Comparison of ENCODE assay signal across 12 cellular contexts in genomic region chr16:3646348-3646920, GRCh38. TPM values are rescaled to one million over a fixed set of nuclear protein-coding genes. Genes with fewer than 3 reads are reported as not detected.
DNase-seq lines count a peak whose midpoint lies in the region; ATAC-seq and TF ChIP-seq lines count a peak whose summit lies in the region.
"Had no signal": no experiment of that assay in that cellular context is flagged by ENCODE, and none has a peak within 500 bp of the region (broad histone marks: within the 10 kb centered on the region; RNA-seq: fewer than 3 reads in every experiment).

No MANE protein-coding gene starts in this region.

- H3K9me3 Mint-ChIP-seq in activated CD8-positive, alpha-beta memory T cell treated with anti-CD3 and anti-CD28 coated beads, Interleukin-2, amount 10 ng/mL, durations not matched to agents 7 days and 5 days (ENCODE audit: low read depth), result no peaks in the 10 kb centered on the region
- H3K9me3 Mint-ChIP-seq: activated T-helper 1 cell treated with anti-CD3 and anti-CD28 coated beads, Interleukin-12 subunit alpha, Interleukin-12 subunit beta, Interleukin-2, Interleukin-4 antibody, amounts not matched to agents 30 ng/mL and 10 ng/mL and 1 ng/mL, durations not matched to agents 14 hours and 24 hours and 36 hours had no signal

- intact Hi-C loops in PC-3 (cut with micrococcal nuclease) (no loop called here), thyroid gland (cut with DNase I) (no loop called here)

- no peak overlapping the region for H4K91ac ChIP-seq in trophoblast cell (ENCODE audit: low read depth, low read length)

- H3K79me1 ChIP-seq in trophoblast cell (ENCODE audit: low read length), result peaks cover 9% of the 10 kb centered on the region

- H3K18ac ChIP-seq in trophoblast cell (ENCODE audit: low read length), result no peak overlapping the region

- peaks cover 33% of the 10 kb centered on the region for H3K4me1 ChIP-seq in PC-3 (ENCODE audit: insufficient read depth, low read length)
- peaks cover 9% of the 10 kb centered on the region for H3K4me1 ChIP-seq in suprapubic skin
- H3K4me1 ChIP-seq in thyroid gland, result peaks cover 0 to 4% of the 10 kb centered on the region in 2 donors
- peaks cover 13 to 24% of the 10 kb centered on the region in 2 experiments for H3K4me1 ChIP-seq in trophoblast cell (ENCODE audit: control insufficient read depth in 1 of 2, insufficient read depth in 2 of 2, low read length in 2 of 2)
- H3K4me1 ChIP-seq: gastroesophageal sphincter had no signal

- POLR2A ChIA-PET in PC-3 (lab: Charles Lee; ENCODE audit: unreplicated experiment), result no interaction called here

- H3K9me3 ChIP-seq in PC-3 (ENCODE audit: low read length) (no peaks in the 10 kb centered on the region), suprapubic skin (no peaks in the 10 kb centered on the region), thyroid gland (no peaks in the 10 kb centered on the region), trophoblast cell (ENCODE audit: insufficient read depth, low read depth, low read length) (no peaks in the 10 kb centered on the region)
- H3K9me3 ChIP-seq: gastroesophageal sphincter had no signal

- H3K79me2 ChIP-seq in PC-3 (ENCODE audit: low read length) (no peaks in the 10 kb centered on the region), trophoblast cell (ENCODE audit: control insufficient read depth, insufficient read depth, low read length, poor library complexity) (no peaks in the 10 kb centered on the region)

- CTCF ChIA-PET in activated CD8-positive, alpha-beta memory T cell treated with anti-CD3 and anti-CD28 coated beads, Interleukin-2, amount 10 ng/mL, durations not matched to agents 7 days and 5 days (lab: Charles Lee), result interaction anchor here (1.2 kb wide), 1 partner anchor 18 kb away, joined by 3 read pairs; no protein-coding TSS in a partner anchor
- CTCF ChIA-PET in PC-3 (lab: Charles Lee), result interaction anchor here (0.6 to 0.7 kb wide), 2 partner anchors 114 to 119 kb away, joined by 3 read pairs; no protein-coding TSS in a partner anchor

- peaks cover 2% of the 10 kb centered on the region for H3F3A ChIP-seq in PC-3 (ENCODE audit: low read length, unreplicated experiment)

- no peak overlapping the region for H2BK12ac ChIP-seq in trophoblast cell (ENCODE audit: low read length)

- H4K12ac ChIP-seq in trophoblast cell (ENCODE audit: low read depth, low read length), result no peak overlapping the region

- no peak for TF ChIP-seq EP300 in suprapubic skin (IDR thresholded peaks at IDR 0.05)

- BruUV-seq in PC-3 (replicated peaks; lab: Mats Ljungman, UMichigan), result no TSS peak

- H3K23ac ChIP-seq in trophoblast cell (ENCODE audit: low read length), result no peak overlapping the region

- H3K4me3 ChIP-seq in PC-3 (ENCODE audit: low read length) (peak overlapping the region; percentile 46), suprapubic skin (no peak overlapping the region), thyroid gland (replicated peaks in 1 of 3) (no peak overlapping the region), trophoblast cell (ENCODE audit: low read depth, low read length) (no peak overlapping the region)
- H3K4me3 ChIP-seq: gastroesophageal sphincter had no signal

- H2AK5ac ChIP-seq in trophoblast cell (ENCODE audit: low read length), result no peak overlapping the region

- 82% methylated on average over 15 of the region's 15 CpGs for WGBS in suprapubic skin
- WGBS in thyroid gland, 2 donors, result 73 to 74% methylated on average over 15 of the region's 15 CpGs
- WGBS in trophoblast cell (ENCODE audit: extremely low coverage, insufficient coverage, insufficient read length), result no CpG with 5 or more reads among the region's 15 CpGs

- H3K27ac ChIP-seq in PC-3 (ENCODE audit: low read length) (peak overlapping the region; percentile 60), suprapubic skin (no peak overlapping the region), thyroid gland (no peak overlapping the region), trophoblast cell (ENCODE audit: low read depth, low read length) (no peak overlapping the region)
- H3K27ac ChIP-seq: gastroesophageal sphincter had no signal

- H3K27me3 ChIP-seq in PC-3 (ENCODE audit: low read length) (no peaks in the 10 kb centered on the region), suprapubic skin (no peaks in the 10 kb centered on the region), thyroid gland (no peaks in the 10 kb centered on the region), trophoblast cell (ENCODE audit: insufficient read depth, low read length) (no peaks in the 10 kb centered on the region)
- H3K27me3 ChIP-seq: gastroesophageal sphincter had no signal

- DNase-seq in activated CD8-positive, alpha-beta memory T cell treated with anti-CD3 and anti-CD28 coated beads, Interleukin-2, amount 10 ng/mL, durations not matched to agents 7 days and 5 days, result peak; percentile 41
- no peak for DNase-seq in activated CD8-positive, alpha-beta memory T cell treated with anti-CD3 and anti-CD28 coated beads for 24 hours
- DNase-seq in PC-3, result peak; percentile 84
- peak; percentile 23 for DNase-seq in iPS-NIHi7 (ENCODE audit: extremely low spot score)
- DNase-seq in suprapubic skin (ENCODE audit: low spot score in 2 of 2), result peak; percentile 38 to 65
- no peak for DNase-seq in thyroid gland
- DNase-seq in trophoblast cell, result no peak
- DNase-seq: RPMI8226 had no signal

- H3K9ac ChIP-seq in PC-3 (ENCODE audit: low read length) (no peak overlapping the region), trophoblast cell (ENCODE audit: low read length) (no peak overlapping the region)

- TF ChIP-seq CTCF in PC-3 (conservative IDR thresholded peaks at IDR 0.05; ENCODE audit: low read depth, low read length) (no peak), suprapubic skin (IDR thresholded peaks at IDR 0.05) (no peak), thyroid gland (IDR thresholded peaks at IDR 0.05) (no peak)

- no peaks in the 10 kb centered on the region for H3K27me3 Mint-ChIP-seq in activated CD8-positive, alpha-beta memory T cell treated with anti-CD3 and anti-CD28 coated beads, Interleukin-2, amount 10 ng/mL, durations not matched to agents 7 days and 5 days
- H3K27me3 Mint-ChIP-seq: B cell had no signal

- peaks cover 3% of the 10 kb centered on the region for H3K36me3 Mint-ChIP-seq in activated CD8-positive, alpha-beta memory T cell treated with anti-CD3 and anti-CD28 coated beads, Interleukin-2, amount 10 ng/mL, durations not matched to agents 7 days and 5 days

- ATAC-seq in activated CD8-positive, alpha-beta memory T cell treated with anti-CD3 and anti-CD28 coated beads, Interleukin-2, amount 10 ng/mL, durations not matched to agents 7 days and 5 days, result no peak
- peak; percentile 81 for ATAC-seq in PC-3
- ATAC-seq in GM18867 (IDR thresholded peaks at IDR 0.05; ENCODE audit: unreplicated experiment), result no peak
- ATAC-seq: gastroesophageal sphincter had no signal

- H3K4me2 ChIP-seq in PC-3 (ENCODE audit: low read length) (peak overlapping the region; percentile 65), trophoblast cell (ENCODE audit: low read length) (no peak overlapping the region)

- H3K4me1 Mint-ChIP-seq in activated CD8-positive, alpha-beta memory T cell treated with anti-CD3 and anti-CD28 coated beads, Interleukin-2, amount 10 ng/mL, durations not matched to agents 7 days and 5 days, result peaks cover 14% of the 10 kb centered on the region
- H3K4me1 Mint-ChIP-seq: B cell had no signal

- H4K8ac ChIP-seq in trophoblast cell (ENCODE audit: low read depth, low read length), result no peak overlapping the region

- no peak overlapping the region for H3K4ac ChIP-seq in trophoblast cell (ENCODE audit: low read depth, low read length)

- H3K14ac ChIP-seq in trophoblast cell (ENCODE audit: low read length), result no peak overlapping the region

- H2AFZ ChIP-seq in PC-3 (ENCODE audit: low read length) (peak overlapping the region; percentile 48; the same call in 1 of the 2 replicates), trophoblast cell (ENCODE audit: insufficient read depth, low read length, poor library complexity) (no peak overlapping the region)

- H3K36me3 ChIP-seq in PC-3 (ENCODE audit: low read depth, low read length) (no peaks in the 10 kb centered on the region), suprapubic skin (peaks cover 2% of the 10 kb centered on the region), thyroid gland (no peaks in the 10 kb centered on the region), trophoblast cell (ENCODE audit: control insufficient read depth in 1 of 2, insufficient read depth in 2 of 2, low read length in 2 of 2) (peaks cover 5 to 7% of the 10 kb centered on the region in 2 experiments)

- H2BK5ac ChIP-seq in trophoblast cell (ENCODE audit: low read depth, low read length, poor library complexity), result no peak overlapping the region

- peak overlapping the region; percentile 20 for H3K27ac Mint-ChIP-seq in activated CD8-positive, alpha-beta memory T cell treated with anti-CD3 and anti-CD28 coated beads, Interleukin-2, amount 10 ng/mL, durations not matched to agents 7 days and 5 days
- H3K27ac Mint-ChIP-seq: activated T-helper 1 cell treated with anti-CD3 and anti-CD28 coated beads, Interleukin-12 subunit alpha, Interleukin-12 subunit beta, Interleukin-2, Interleukin-4 antibody, amounts not matched to agents 30 ng/mL and 10 ng/mL and 1 ng/mL, durations not matched to agents 14 hours and 24 hours and 36 hours; B cell had no signal

- no peak overlapping the region for H3K4me3 Mint-ChIP-seq in activated CD8-positive, alpha-beta memory T cell treated with anti-CD3 and anti-CD28 coated beads, Interleukin-2, amount 10 ng/mL, durations not matched to agents 7 days and 5 days
- H3K4me3 Mint-ChIP-seq: activated T-helper 1 cell treated with anti-CD3 and anti-CD28 coated beads, Interleukin-12 subunit alpha, Interleukin-12 subunit beta, Interleukin-2, Interleukin-4 antibody, amounts not matched to agents 30 ng/mL and 10 ng/mL and 1 ng/mL, durations not matched to agents 14 hours and 24 hours and 36 hours; B cell had no signal

- no peak for TF ChIP-seq POLR2A in suprapubic skin (IDR thresholded peaks at IDR 0.05)
- TF ChIP-seq POLR2A in thyroid gland (IDR thresholded peaks at IDR 0.05), result no peak

- peaks cover 4% of the 10 kb centered on the region; the same call in 1 of the 2 replicates for H4K20me1 ChIP-seq in PC-3 (ENCODE audit: low read length)

- H3K9me2 ChIP-seq in PC-3 (replicated peaks; ENCODE audit: low read length), result no peaks in the 10 kb centered on the region

- H2BK120ac ChIP-seq in trophoblast cell (ENCODE audit: insufficient read depth, low read length, poor library complexity), result no peak overlapping the region

RNA-seq across cellular contexts. Expression of gene DNASE1, which starts 8.1 kb away (rescaled TPM):
- 10 to 100 TPM; 33.8 to 53.4 TPM for total RNA-seq in activated CD8-positive, alpha-beta memory T cell treated with anti-CD3 and anti-CD28 coated beads, Interleukin-2, amount 10 ng/mL, durations not matched to agents 7 days and 5 days
- total RNA-seq in PC-3 (2014; rRNA removed) (9.3 and 14.0 TPM in 2 replicates), suprapubic skin (10 to 100 TPM; 11.0 to 32.7 (median 23.0) TPM), thyroid gland (10 to 100 TPM; 18.1 to 33.2 (median 25.0) TPM)
- 10.6 and 11.7 TPM in 2 replicates for polyA plus RNA-seq in trophoblast cell (2013)

RNA-seq across cellular contexts. Expression of gene SLX4, which starts 35.0 kb away (rescaled TPM):
- total RNA-seq in activated CD8-positive, alpha-beta memory T cell treated with anti-CD3 and anti-CD28 coated beads, Interleukin-2, amount 10 ng/mL, durations not matched to agents 7 days and 5 days, result 10 to 100 TPM; 19.0 to 24.6 TPM
- total RNA-seq in PC-3 (2014; rRNA removed) (5.1 and 5.9 TPM in 2 replicates), suprapubic skin (1 to 10 TPM; 2.9 to 6.0 (median 4.5) TPM), thyroid gland (1 to 10 TPM; 2.7 to 4.9 (median 4.5) TPM)
- polyA plus RNA-seq in trophoblast cell (2013), result 5.4 and 5.6 TPM in 2 replicates

Comparison
In these comparisons a context has a peak if more than half of its experiments do, and no peak if none do; other contexts are left out.
1. DNase-seq: peak in activated CD8-positive, alpha-beta memory T cell treated with anti-CD3 and anti-CD28 coated beads, Interleukin-2, amount 10 ng/mL, durations not matched to agents 7 days and 5 days (single experiment), PC-3 (single experiment), iPS-NIHi7 (single experiment) and suprapubic skin (2 of 2); none in activated CD8-positive, alpha-beta memory T cell treated with anti-CD3 and anti-CD28 coated beads for 24 hours (single experiment), thyroid gland (0 of 2) and trophoblast cell (0 of 2).